ENCODE assay signal across 32 cellular contexts in the genomic region with DNA sequence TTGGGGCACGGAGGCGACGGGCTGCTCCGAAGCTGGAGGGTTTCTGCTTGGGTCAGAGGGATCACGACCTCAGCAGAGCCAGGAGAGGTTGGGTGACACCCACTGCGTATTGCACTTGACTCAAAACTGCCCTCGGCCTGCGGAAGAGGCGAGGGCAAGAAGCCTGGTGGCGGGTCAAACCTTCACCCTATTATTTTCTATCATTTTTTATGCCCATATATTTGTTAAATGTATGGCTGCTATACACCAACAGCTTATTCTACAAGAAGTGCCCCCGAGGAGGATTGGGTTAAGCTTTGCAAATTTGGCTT. TPM values are rescaled to one million over a fixed set of nuclear protein-coding genes. Genes with fewer than 3 reads are reported as not detected.
DNase-seq lines count a peak whose midpoint lies in the region; ATAC-seq, FAIRE-seq and TF ChIP-seq lines count a peak whose summit lies in the region.
"Had no signal": no experiment of that assay in that cellular context is flagged by ENCODE, and none has a peak within 500 bp of the region (broad histone marks: within the 10 kb centered on the region; RNA-seq: fewer than 3 reads in every experiment).

No MANE protein-coding gene starts in this region.

- H3K9me3 ChIP-seq in endothelial cell of umbilical vein (replicated peaks; ENCODE audit: control insufficient read depth, insufficient read depth, low read length) = no peaks in the 10 kb centered on the region
- H3K9me3 ChIP-seq in neural cell (ENCODE audit: low read length) = no peaks in the 10 kb centered on the region
- no peaks in the 10 kb centered on the region for H3K9me3 ChIP-seq in transverse colon
- H3K9me3 ChIP-seq: adrenal gland, esophagus squamous epithelium, sigmoid colon, suprapubic skin had no signal

- H3K4me3 ChIP-seq in endothelial cell of umbilical vein (replicated peaks in 1 of 3; ENCODE audit: insufficient read depth in 1 of 3, low read depth in 1 of 3, low read length in 3 of 3) (no peak overlapping the region), neural cell (ENCODE audit: low read length) (peak overlapping the region; percentile 53), transverse colon (peak overlapping the region; percentile 9 to 98 (median 32))
- H3K4me3 ChIP-seq: GM12878, K562 had no signal

- no peaks in the 10 kb centered on the region for H3K4me1 ChIP-seq in endothelial cell of umbilical vein (ENCODE audit: control insufficient read depth, extremely low read depth, insufficient read depth, low read length)
- peaks cover 0 to 47% (median 28%) of the 10 kb centered on the region in 4 donors for H3K4me1 ChIP-seq in transverse colon

- no peaks in the 10 kb centered on the region for H3K9me1 ChIP-seq in endothelial cell of umbilical vein (replicated peaks; ENCODE audit: control insufficient read depth, extremely low read depth, insufficient read depth, low read length)

- H3K27ac Mint-ChIP-seq in IgD-negative memory B cell = peak overlapping the region in 2 of 3 donors; percentile 48 to 78
- H3K27ac Mint-ChIP-seq: activated B cell treated with CpG ODN at 0.5 μM for 24 hours, natural killer cell had no signal

- H3K9ac ChIP-seq in endothelial cell of umbilical vein (replicated peaks; ENCODE audit: extremely low read depth, insufficient read depth, low read length) = no peak overlapping the region
- H3K9ac ChIP-seq in neural cell (ENCODE audit: low read length) = no peak overlapping the region

- H3F3A ChIP-seq in neural cell (ENCODE audit: insufficient read depth, low read length, poor library complexity, severe bottlenecking) = no peaks in the 10 kb centered on the region

- POLR2A ChIA-PET in endothelial cell of umbilical vein (lab: Charles Lee) = no interaction called here

- CTCF ChIA-PET in endothelial cell of umbilical vein (lab: Charles Lee) = interaction anchor here (0.9 to 5.1 kb wide), 5 partner anchors 12 to 19 kb away, joined by 3 to 36 read pairs (median 9); a partner anchor contains a TSS

- H3K27me3 ChIP-seq in endothelial cell of umbilical vein (ENCODE audit: control insufficient read depth in 2 of 2, insufficient read depth in 2 of 2, low read length in 2 of 2) = peaks cover 67 to 76% of the 10 kb centered on the region in 2 experiments
- H3K27me3 ChIP-seq in neural cell (ENCODE audit: insufficient read depth, low read depth, low read length) = peaks cover 92% of the 10 kb centered on the region
- peaks cover 94% of the 10 kb centered on the region for H3K27me3 ChIP-seq in transverse colon

- in situ Hi-C loops in transverse colon (cut with MboI; ENCODE audit: low pct_ligation_motif_present in 1 of 4, low pct_unique_long_range_greater_than_20kb in 1 of 4, low sequenced_read_pairs in 3 of 4) = loop anchor here in 2 of 4 donors (5.0 to 10.0 kb wide), 3 partner anchors 706 to 1156 kb away; no protein-coding TSS in a partner anchor

- H3K79me2 ChIP-seq in endothelial cell of umbilical vein (ENCODE audit: control insufficient read depth, insufficient read depth, low read length) = no peaks in the 10 kb centered on the region
- no peaks in the 10 kb centered on the region for H3K79me2 ChIP-seq in neural cell (replicated peaks; ENCODE audit: insufficient read depth, low read length)

- TF ChIP-seq RAD21 in neural cell (conservative IDR thresholded peaks at IDR 0.05) = no peak

- TF ChIP-seq POLR2A in endothelial cell of umbilical vein (IDR thresholded peaks at IDR 0.05; ENCODE audit: low read depth, low read length) (no peak), transverse colon (IDR thresholded peaks at IDR 0.05) (no peak)

- peaks cover 0 to 11% (median 4%) of the 10 kb centered on the region in 3 donors for H3K9me3 Mint-ChIP-seq in IgD-negative memory B cell

- no peak for ATAC-seq in left cardiac atrium
- ATAC-seq: natural killer cell had no signal

- peaks cover 1 to 8% (median 2%) of the 10 kb centered on the region in 3 donors for H3K4me1 Mint-ChIP-seq in IgD-negative memory B cell

- H3K9me2 ChIP-seq in neural cell (ENCODE audit: insufficient read depth, low read length) = no peaks in the 10 kb centered on the region

- no peak for FAIRE-seq in endothelial cell of umbilical vein (lab: Jason Lieb, UNC)
- FAIRE-seq: frontal cortex, GM12878, K562, keratinocyte, RCC 7860, urothelium cell line had no signal

- peak overlapping the region in 1 of 4 donors; percentile 39 for H3K4me3 Mint-ChIP-seq in IgD-negative memory B cell
- H3K4me3 Mint-ChIP-seq: activated B cell treated with CpG ODN at 0.5 μM for 24 hours, natural killer cell had no signal

- intact Hi-C loops in endothelial cell of umbilical vein (cut with micrococcal nuclease) (no loop called here), transverse colon (cut with DNase I; ENCODE audit: low total_unique reads) (no loop called here), left cardiac atrium (cut with DNase I) (no loop called here)

- DNase-seq in endothelial cell of umbilical vein (ENCODE audit: low read depth, low spot score) (no peak), transverse colon (no peak), hepatic stellate cell (ENCODE audit: low spot score) (no peak), left cardiac atrium (no peak), T-helper 9 cell (no peak)
- DNase-seq: activated B cell treated with CpG ODN at 0.5 μM for 24 hours; activated CD4-positive, alpha-beta T cell treated with anti-CD3 and anti-CD28 coated beads, Interleukin-2, amount 50 U/mL, for 4 hours; activated naive CD4-positive, alpha-beta T cell treated with Interleukin-2 at 50 U/mL for 16 hours; adrenal gland; brain microvascular endothelial cell; esophagus squamous epithelium; GOT3; midbrain; natural killer cell; NCI-H1105; NCI-H2029; NCI-H226; NCI-H69; SIG-M5; sigmoid colon; SW 1271; T1000 had no signal

- no TSS peak for BruUV-seq in endothelial cell of umbilical vein (replicated peaks; lab: Mats Ljungman, UMichigan)

- H2AFZ ChIP-seq in endothelial cell of umbilical vein (ENCODE audit: low read depth, low read length) (no peak overlapping the region), neural cell (ENCODE audit: low read depth, low read length) (no peak overlapping the region)

- no peaks in the 10 kb centered on the region for H3K36me3 ChIP-seq in endothelial cell of umbilical vein (ENCODE audit: control insufficient read depth in 2 of 2, extremely low read depth in 1 of 2, insufficient read depth in 2 of 2, low read length in 2 of 2)
- H3K36me3 ChIP-seq in neural cell (ENCODE audit: insufficient read depth, low read length) = no peaks in the 10 kb centered on the region
- H3K36me3 ChIP-seq in transverse colon = no peaks in the 10 kb centered on the region
- H3K36me3 ChIP-seq: adrenal gland, brain microvascular endothelial cell, esophagus squamous epithelium, sigmoid colon, suprapubic skin had no signal

- TF ChIP-seq CTCF in endothelial cell of umbilical vein (IDR thresholded peaks at IDR 0.05; ENCODE audit: extremely low read depth in 1 of 2, insufficient read depth in 1 of 2, low read depth in 1 of 2, low read length in 2 of 2) (no peak), neural cell (IDR thresholded peaks at IDR 0.05; ENCODE audit: poor library complexity, severe bottlenecking) (no peak), transverse colon (IDR thresholded peaks at IDR 0.05) (no peak)

- H4K20me1 ChIP-seq in endothelial cell of umbilical vein (replicated peaks; ENCODE audit: control insufficient read depth, extremely low read depth, insufficient read depth, low read length) (no peaks in the 10 kb centered on the region), neural cell (ENCODE audit: insufficient read depth) (no peaks in the 10 kb centered on the region)

- 4 to 8% methylated on average over 4 to 11 of the region's 11 CpGs for WGBS in transverse colon (ENCODE audit: low coverage in 1 of 2), 2 donors

- no peak overlapping the region for H3K4me2 ChIP-seq in endothelial cell of umbilical vein (ENCODE audit: insufficient read depth, low read length)
- no peak overlapping the region for H3K4me2 ChIP-seq in neural cell (ENCODE audit: low read length)

- peaks cover 86% of the 10 kb centered on the region for H3K27me3 Mint-ChIP-seq in IgD-negative memory B cell

- dilution Hi-C loops in endothelial cell of umbilical vein (cut with MboI; ENCODE audit: extremely low pct_ligation_motif_present, low sequenced_read_pairs) = no loop called here

- TF ChIP-seq EP300 in neural cell (conservative IDR thresholded peaks at IDR 0.05; ENCODE audit: poor library complexity, severe bottlenecking) (no peak), transverse colon (IDR thresholded peaks at IDR 0.05; ENCODE audit: low read depth) (no peak)

- H3K36me3 Mint-ChIP-seq in IgD-negative memory B cell = no peaks in the 10 kb centered on the region

- H3K27ac ChIP-seq in endothelial cell of umbilical vein (ENCODE audit: insufficient read depth, low read depth, low read length) (no peak overlapping the region), neural cell (ENCODE audit: low read length) (no peak overlapping the region), transverse colon (peak overlapping the region; percentile 83 to 90 (median 87))
- H3K27ac ChIP-seq: adrenal gland, brain microvascular endothelial cell, coronary artery, esophagus squamous epithelium, sigmoid colon, suprapubic skin had no signal

TF ChIP-seq in endothelial cell of umbilical vein, 7 proteins besides CTCF, POLR2A, EP300 and RAD21:
- peak; percentile 71 for TF ChIP-seq EZH2 (IDR thresholded peaks at IDR 0.05; ENCODE audit: borderline replicate concordance, low read depth, low read length, severe bottlenecking)
- TF ChIP-seq GATA2 (IDR thresholded peaks at IDR 0.05; ENCODE audit: insufficient read depth, insufficient read length, low read depth, low read length) = no peak
TF ChIP-seq in endothelial cell of umbilical vein: peak in this region for 1.

TF ChIP-seq in neural cell, 6 proteins besides CTCF, POLR2A, EP300 and RAD21 (continues in another document):
- no peak for TF ChIP-seq POLR2AphosphoS5 (IDR thresholded peaks at IDR 0.05)
- no peak for TF ChIP-seq MXI1 (conservative IDR thresholded peaks at IDR 0.05; ENCODE audit: poor library complexity, severe bottlenecking)

RNA-seq across cellular contexts. Expression of a gene that starts 12.6 kb away (rescaled TPM):
- polyA plus RNA-seq in IgD-negative memory B cell (not detected), endothelial cell of umbilical vein (0.47 and 0.62 TPM in 2 replicates), neural cell (0.21 TPM in 1 of 2 replicates, not detected in the other)
- total RNA-seq in endothelial cell of umbilical vein (1.1 and 1.6 TPM in 2 replicates), transverse colon (100 to 1,000 TPM; 289 to 316 (median 293) TPM), left cardiac atrium (1 to 10 TPM; 2.2 to 2.4 TPM)
- 0.38 and 0.40 TPM in 2 replicates for polyA plus RNA-seq in endothelial cell of umbilical vein (2011; cell fraction: cytosol; rRNA removed)
- polyA plus RNA-seq in endothelial cell of umbilical vein (2011; cell fraction: nucleus; rRNA removed) = 4.6 and 5.0 TPM in 2 replicates
- 0.37 and 0.59 TPM in 2 replicates for polyA plus RNA-seq in endothelial cell of umbilical vein (2012)
- polyA minus RNA-seq in endothelial cell of umbilical vein (1.3 and 5.5 TPM in 2 replicates), neural cell (0.49 and 0.81 TPM in 2 replicates)
- polyA minus RNA-seq in endothelial cell of umbilical vein (2011; cell fraction: cytosol; rRNA and poly(A)+ RNA removed) = 3.3 TPM
- 2.8 and 4.7 TPM in 2 replicates for polyA minus RNA-seq in endothelial cell of umbilical vein (2011; cell fraction: nucleus; rRNA and poly(A)+ RNA removed)

Comparison
In these comparisons a context has a peak if more than half of its experiments do, and no peak if none do; other contexts are left out.
1. H3K27ac ChIP-seq: peak in transverse colon (4 of 4); none in endothelial cell of umbilical vein (single experiment) and neural cell (single experiment).
2. H3K4me3 ChIP-seq: peak in neural cell (single experiment) and transverse colon (4 of 4); none in endothelial cell of umbilical vein (0 of 3).
3. RNA of a gene that starts 12.6 kb away (total RNA-seq): 289 to 316 TPM in transverse colon; 2.2 to 2.4 TPM in left cardiac atrium and 1.1 to 1.6 TPM in endothelial cell of umbilical vein; every median in the first group is over 10 times any median in the second.